In the genomic region with DNA sequence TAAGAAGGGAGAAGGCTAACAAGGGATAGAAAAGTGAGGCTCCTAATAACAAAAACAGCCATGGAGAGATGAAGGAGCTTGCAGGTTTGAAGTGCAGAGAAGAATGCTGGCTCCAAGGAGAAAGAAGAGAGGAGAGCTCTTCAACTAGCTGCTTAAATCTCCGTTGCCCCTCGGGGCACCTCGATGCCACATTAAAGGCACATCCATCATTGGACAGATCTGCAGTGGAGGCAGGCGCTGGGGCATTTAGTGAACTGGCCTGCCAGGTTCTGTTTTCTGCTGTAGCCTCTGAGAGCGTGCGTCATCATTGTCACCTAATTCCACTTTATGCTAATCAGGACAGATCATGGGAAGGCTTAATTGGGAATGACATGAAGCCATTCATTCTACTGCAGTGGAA, we compare ENCODE assay signal across 9 cellular contexts.
"Had no signal": no experiment of that assay in that cellular context is flagged by ENCODE, and none has a peak within 500 bp of the region (broad histone marks: within the 10 kb centered on the region; RNA-seq: fewer than 3 reads in every experiment).

No MANE protein-coding gene starts in this region.

- H3K27ac Mint-ChIP-seq: HFFc6 had no signal

- H3K4me1 ChIP-seq: HAP-1 had no signal

- DNase-seq: GOT3, H7, HFFc6, IMR-90 had no signal

- H3K4me3 ChIP-seq: HAP-1, K562 had no signal

- ATAC-seq: HCT116, HepG2, K562 had no signal

- H3K4me3 Mint-ChIP-seq: HFFc6 had no signal

- H3K36me3 ChIP-seq: HAP-1 had no signal

- H3K27ac ChIP-seq: HL-60 had no signal

- H3K9me3 ChIP-seq: HAP-1 had no signal
